In the genomic region with DNA sequence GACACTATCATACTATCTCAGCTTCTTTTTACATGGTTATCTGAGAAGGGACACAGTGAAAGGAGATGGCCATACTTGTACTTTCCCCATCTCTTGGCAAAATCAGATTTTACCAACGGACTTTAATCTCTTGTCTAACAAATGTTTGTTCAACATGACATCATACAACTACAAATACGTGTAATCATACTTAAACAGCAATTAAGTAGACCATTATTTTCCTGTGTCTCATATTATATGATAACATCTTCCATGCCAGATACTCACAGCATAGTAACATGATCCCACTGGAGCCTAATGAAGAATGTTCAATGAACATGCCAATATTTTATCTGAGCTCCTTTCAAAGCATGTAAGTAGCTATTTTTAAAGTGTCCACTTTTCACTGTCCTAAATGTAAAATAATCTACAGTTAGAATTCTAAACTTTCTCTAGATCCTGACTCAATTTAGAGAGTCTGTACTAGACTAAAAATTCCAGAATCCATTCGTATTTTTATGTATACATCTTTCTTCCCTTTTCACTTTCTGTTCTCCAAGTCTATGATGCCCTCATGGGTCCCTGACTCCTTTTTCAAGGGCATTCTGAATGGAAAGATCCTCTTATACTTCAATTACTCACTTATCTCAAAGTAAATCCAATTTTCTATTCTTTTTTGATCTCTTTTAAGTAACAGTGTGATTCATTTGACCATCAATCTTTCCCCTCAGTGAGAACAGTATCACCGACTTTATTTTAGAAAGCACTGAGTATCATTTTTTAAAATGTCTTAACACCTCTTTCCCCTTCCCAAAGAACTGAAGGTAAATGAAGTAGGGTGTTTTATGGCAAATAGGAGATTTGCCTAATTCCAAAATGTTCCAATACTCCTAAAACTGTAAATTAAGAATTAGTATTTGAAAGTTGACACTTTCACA, we compare ENCODE assay signal across 10 cellular contexts.
A peak's percentile ranks its signal among the peaks of the same experiment; 100 is the strongest.
DNase-seq lines count a peak whose midpoint lies in the region; ATAC-seq, FAIRE-seq and TF ChIP-seq lines count a peak whose summit lies in the region.
"Had no signal": no experiment of that assay in that cellular context is flagged by ENCODE, and none has a peak within 500 bp of the region (broad histone marks: within the 10 kb centered on the region; RNA-seq: fewer than 3 reads in every experiment).

No MANE protein-coding gene starts in this region.

- no peak overlapping the region for H3K4me3 ChIP-seq in mucosa of descending colon
- H3K4me3 ChIP-seq: SJCRH30 had no signal

- H3K4me1 ChIP-seq in mucosa of descending colon (ENCODE audit: low read depth), result peaks cover 7% of the 10 kb centered on the region

- H3K27me3 Mint-ChIP-seq in WTC11 (ENCODE audit: low read depth), result no peaks in the 10 kb centered on the region

- peaks cover 2% of the 10 kb centered on the region; the same call in 1 of the 2 replicates for H3K4me1 Mint-ChIP-seq in WTC11

- FAIRE-seq in urothelium cell line (lab: Jason Lieb, UNC), result no peak

- DNase-seq in WTC11 (ENCODE audit: low spot score) (no peak), mucosa of descending colon (no peak), KBM-7 (no peak), NCI-H2227 (lab: John Stamatoyannopoulos, UW; ENCODE audit: unreplicated experiment) (no peak), urothelium cell line (ENCODE audit: low spot score) (no peak), GOT3 (lab: John Stamatoyannopoulos, UW) (no peak)
- DNase-seq: activated effector memory CD4-positive, alpha-beta T cell treated with Interleukin-2 at 50 U/mL for 16 hours had no signal

- H3K36me3 Mint-ChIP-seq in WTC11, result no peaks in the 10 kb centered on the region

- H3K9me3 Mint-ChIP-seq in WTC11, result no peaks in the 10 kb centered on the region

- intact Hi-C loops in mucosa of descending colon (cut with DNase I, micrococcal nuclease), result loop anchor here (5.0 to 10.0 kb wide), 3 partner anchors 133 to 273 kb away; a partner anchor contains a TSS

- CTCF ChIA-PET in WTC11 (lab: Charles Lee), result interaction anchor here (0.6 to 2.2 kb wide), 25 partner anchors 8 to 353 kb away, joined by 3 to 24 read pairs (median 4); a partner anchor contains a TSS

- no peaks in the 10 kb centered on the region for H3K36me3 ChIP-seq in mucosa of descending colon (ENCODE audit: low read depth)
- H3K36me3 ChIP-seq: SJCRH30 had no signal

- TF ChIP-seq POLR2A in GM18505 (IDR thresholded peaks at IDR 0.05; ENCODE audit: borderline replicate concordance, extremely low read depth, insufficient read depth, insufficient read length), result no peak

- TF ChIP-seq CTCF in WTC11 (IDR thresholded peaks at IDR 0.05), result no peak
- no peak for TF ChIP-seq CTCF in mucosa of descending colon (IDR thresholded peaks at IDR 0.05)

- peak overlapping the region; percentile 19; the same call in 1 of the 2 replicates for H3K27ac Mint-ChIP-seq in WTC11

- H3K9me3 ChIP-seq in mucosa of descending colon, result no peaks in the 10 kb centered on the region
- H3K9me3 ChIP-seq: SJCRH30 had no signal

- H3K4me3 Mint-ChIP-seq in WTC11, result no peak overlapping the region

- in situ Hi-C loops in KBM-7 (cut with MboI; ENCODE audit: low pct_unique_long_range_greater_than_20kb, low sequenced_read_pairs), result loop anchor here (25.0 kb wide), 1 partner anchor 206 kb away; no protein-coding TSS in a partner anchor

- ATAC-seq in GM18505 (IDR thresholded peaks at IDR 0.05; ENCODE audit: unreplicated experiment) (peak; percentile 16), HG03354 (IDR thresholded peaks at IDR 0.05; ENCODE audit: poor library complexity, severe bottlenecking, unreplicated experiment) (peak; percentile 6), WTC11 (no peak), mucosa of descending colon (peak; percentile 16)

- POLR2A ChIA-PET in WTC11 (lab: Charles Lee), result interaction anchor here (0.7 to 1.1 kb wide), 3 partner anchors 134 to 194 kb away, joined by 3 to 5 read pairs (median 3); a partner anchor contains a TSS

TF ChIP-seq in WTC11, 78 proteins besides CTCF, POLR2A, EP300 and RAD21:
- TF ChIP-seq, protein P1, sequence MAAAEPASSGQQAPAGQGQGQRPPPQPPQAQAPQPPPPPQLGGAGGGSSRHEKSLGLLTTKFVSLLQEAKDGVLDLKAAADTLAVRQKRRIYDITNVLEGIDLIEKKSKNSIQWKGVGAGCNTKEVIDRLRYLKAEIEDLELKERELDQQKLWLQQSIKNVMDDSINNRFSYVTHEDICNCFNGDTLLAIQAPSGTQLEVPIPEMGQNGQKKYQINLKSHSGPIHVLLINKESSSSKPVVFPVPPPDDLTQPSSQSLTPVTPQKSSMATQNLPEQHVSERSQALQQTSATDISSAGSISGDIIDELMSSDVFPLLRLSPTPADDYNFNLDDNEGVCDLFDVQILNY (CRISPR knock-in tag; IDR thresholded peaks at IDR 0.05), result no peak
- TF ChIP-seq, protein P2, sequence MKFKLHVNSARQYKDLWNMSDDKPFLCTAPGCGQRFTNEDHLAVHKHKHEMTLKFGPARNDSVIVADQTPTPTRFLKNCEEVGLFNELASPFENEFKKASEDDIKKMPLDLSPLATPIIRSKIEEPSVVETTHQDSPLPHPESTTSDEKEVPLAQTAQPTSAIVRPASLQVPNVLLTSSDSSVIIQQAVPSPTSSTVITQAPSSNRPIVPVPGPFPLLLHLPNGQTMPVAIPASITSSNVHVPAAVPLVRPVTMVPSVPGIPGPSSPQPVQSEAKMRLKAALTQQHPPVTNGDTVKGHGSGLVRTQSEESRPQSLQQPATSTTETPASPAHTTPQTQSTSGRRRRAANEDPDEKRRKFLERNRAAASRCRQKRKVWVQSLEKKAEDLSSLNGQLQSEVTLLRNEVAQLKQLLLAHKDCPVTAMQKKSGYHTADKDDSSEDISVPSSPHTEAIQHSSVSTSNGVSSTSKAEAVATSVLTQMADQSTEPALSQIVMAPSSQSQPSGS (CRISPR knock-in tag; IDR thresholded peaks at IDR 0.05; ENCODE audit: borderline replicate concordance, low read depth), result no peak
TF ChIP-seq in WTC11: peak in this region for 0.
